In the genomic region with DNA sequence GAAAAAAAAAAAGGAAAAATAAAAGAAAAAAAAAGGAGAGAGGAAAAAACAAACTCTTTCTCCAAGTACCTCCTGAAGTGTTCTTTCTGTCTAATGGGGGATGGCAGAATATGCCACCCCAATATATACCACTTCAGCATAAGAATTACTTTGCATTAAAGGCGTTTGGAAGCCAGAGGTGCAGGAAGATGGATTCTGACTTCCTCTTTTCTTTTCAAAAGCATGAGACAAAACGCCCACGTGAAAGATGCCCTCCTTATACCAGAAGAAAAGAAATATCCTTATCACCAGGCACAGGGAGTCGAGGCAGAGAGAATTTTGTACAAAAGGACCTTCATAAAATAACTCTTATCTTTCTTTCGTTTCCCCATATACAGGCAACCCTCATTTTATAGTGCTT, we compare ENCODE assay signal across 25 cellular contexts.
"Had no signal": no experiment of that assay in that cellular context is flagged by ENCODE, and none has a peak within 500 bp of the region (broad histone marks: within the 10 kb centered on the region; RNA-seq: fewer than 3 reads in every experiment).

No MANE protein-coding gene starts in this region.

- H3K27ac Mint-ChIP-seq: activated CD4-positive, alpha-beta memory T cell treated with anti-CD3 and anti-CD28 coated beads, Interleukin-2, amount 10 ng/mL, durations not matched to agents 7 days and 5 days; activated CD4-positive, alpha-beta T cell treated with anti-CD3 and anti-CD28 coated beads for 36 hours; activated naive CD4-positive, alpha-beta T cell treated with anti-CD3 and anti-CD28 coated beads for 36 hours; activated naive CD8-positive, alpha-beta T cell; activated T-helper 17 cell treated with anti-CD3 and anti-CD28 coated beads, Interleukin-2, amount 50 U/mL, for 72 hours; T-cell had no signal

- ATAC-seq: activated CD4-positive, alpha-beta T cell treated with anti-CD3 and anti-CD28 coated beads for 36 hours; activated T-helper 17 cell treated with anti-CD3 and anti-CD28 coated beads, Interleukin-2, amount 50 U/mL, for 72 hours; T-cell had no signal

- DNase-seq: activated CD4-positive, alpha-beta memory T cell treated with anti-CD3 and anti-CD28 coated beads, Interleukin-2, amount 10 ng/mL, durations not matched to agents 7 days and 5 days; activated CD4-positive, alpha-beta T cell treated with anti-CD3 and anti-CD28 coated beads for 36 hours; activated CD4-positive, alpha-beta T cell treated with anti-CD3 and anti-CD28 coated beads, Interleukin-2, amount 50 U/mL, for 1 hour; activated CD4-positive, CD25-positive, alpha-beta regulatory T cell; activated gamma-delta T cell; activated naive CD4-positive, alpha-beta T cell treated with anti-CD3 and anti-CD28 coated beads for 36 hours; activated T-cell treated with anti-CD3 and anti-CD28 coated beads for 4 hours; activated T-cell treated with anti-CD3 and anti-CD28 coated beads, Interleukin-2, amount 50 U/mL, for 48 hours; anterior cingulate cortex; cerebellar nuclear complex; Kasumi-1; NCI-H1092 treated with DMSO at 0.1 percent for 48 hours; NCI-H1417 treated with DMSO at 0.1 percent for 48 hours; NCI-H1694; NCI-H2029; NCI-H2107; NCI-H345; NCI-H510A; NCI-H526 treated with DMSO at 0.1 percent for 48 hours; SIG-M5; T-cell; T-helper 2 cell; T1000 had no signal

- H3K36me3 Mint-ChIP-seq: activated naive CD8-positive, alpha-beta T cell; T-cell had no signal

- H3K27me3 Mint-ChIP-seq: activated CD4-positive, alpha-beta T cell treated with anti-CD3 and anti-CD28 coated beads for 36 hours; activated naive CD8-positive, alpha-beta T cell; activated T-helper 17 cell treated with anti-CD3 and anti-CD28 coated beads, Interleukin-2, amount 50 U/mL, for 72 hours; T-cell had no signal

- H3K4me3 Mint-ChIP-seq: activated CD4-positive, alpha-beta memory T cell treated with anti-CD3 and anti-CD28 coated beads, Interleukin-2, amount 10 ng/mL, durations not matched to agents 7 days and 5 days; activated CD4-positive, alpha-beta T cell treated with anti-CD3 and anti-CD28 coated beads for 36 hours; activated naive CD4-positive, alpha-beta T cell treated with anti-CD3 and anti-CD28 coated beads for 36 hours; activated naive CD8-positive, alpha-beta T cell; activated T-helper 17 cell treated with anti-CD3 and anti-CD28 coated beads, Interleukin-2, amount 50 U/mL, for 72 hours; T-cell had no signal

- H3K9me3 Mint-ChIP-seq: activated CD4-positive, alpha-beta memory T cell treated with anti-CD3 and anti-CD28 coated beads, Interleukin-2, amount 10 ng/mL, durations not matched to agents 7 days and 5 days; activated naive CD4-positive, alpha-beta T cell treated with anti-CD3 and anti-CD28 coated beads for 36 hours; activated T-helper 17 cell treated with anti-CD3 and anti-CD28 coated beads, Interleukin-2, amount 50 U/mL, for 72 hours; T-cell had no signal

- H3K4me1 Mint-ChIP-seq: activated CD4-positive, alpha-beta memory T cell treated with anti-CD3 and anti-CD28 coated beads, Interleukin-2, amount 10 ng/mL, durations not matched to agents 7 days and 5 days; activated CD4-positive, alpha-beta T cell treated with anti-CD3 and anti-CD28 coated beads for 36 hours; activated T-helper 17 cell treated with anti-CD3 and anti-CD28 coated beads, Interleukin-2, amount 50 U/mL, for 72 hours; T-cell had no signal
